Comparison of ENCODE assay signal across 12 cellular contexts in the genomic region with DNA sequence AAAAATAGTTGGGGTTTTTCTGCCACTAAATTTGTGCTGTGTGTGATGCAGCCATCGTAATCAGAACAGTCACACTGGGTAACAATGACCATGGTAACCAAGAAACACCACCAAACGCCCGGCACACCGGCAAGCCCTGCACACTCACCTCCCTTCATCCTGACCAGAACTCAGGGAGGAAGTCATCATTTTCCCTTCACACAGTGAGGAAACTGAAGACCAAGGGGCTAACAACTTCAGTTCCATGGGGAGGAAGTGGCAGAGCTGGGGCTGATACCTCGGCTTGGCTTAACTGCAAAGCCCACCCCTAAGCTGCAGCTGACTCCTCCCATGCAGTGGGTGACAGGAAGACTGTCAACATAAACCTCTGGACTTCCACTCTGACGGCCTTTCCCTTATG.
DNase-seq lines count a peak whose midpoint lies in the region; ATAC-seq and TF ChIP-seq lines count a peak whose summit lies in the region.
"Had no signal": no experiment of that assay in that cellular context is flagged by ENCODE, and none has a peak within 500 bp of the region (broad histone marks: within the 10 kb centered on the region; RNA-seq: fewer than 3 reads in every experiment).

No MANE protein-coding gene starts in this region.

- H3K4me1 ChIP-seq in H9 (ENCODE audit: insufficient read depth, low read length) = no peaks in the 10 kb centered on the region
- H3K4me1 ChIP-seq: Peyer's patch had no signal

- no peak overlapping the region for H3K4ac ChIP-seq in H9 (ENCODE audit: low read depth, low read length)

- H3K9me3 Mint-ChIP-seq in activated CD8-positive, alpha-beta memory T cell treated with anti-CD3 and anti-CD28 coated beads, Interleukin-2, amount 10 ng/mL, durations not matched to agents 7 days and 5 days (ENCODE audit: low read depth) = peaks cover 3% of the 10 kb centered on the region
- peaks cover 9 to 14% of the 10 kb centered on the region in 2 experiments for H3K9me3 Mint-ChIP-seq in H9

- H3K23me2 ChIP-seq in H9 (ENCODE audit: insufficient read length, low read depth, low read length, poor library complexity, severe bottlenecking) = no peaks in the 10 kb centered on the region

- no peak overlapping the region for H3K23ac ChIP-seq in H9 (ENCODE audit: insufficient read length, low read depth, low read length)

- CTCF ChIA-PET in activated CD8-positive, alpha-beta memory T cell treated with anti-CD3 and anti-CD28 coated beads, Interleukin-2, amount 10 ng/mL, durations not matched to agents 7 days and 5 days (lab: Charles Lee) = interaction anchor here (1.4 to 1.6 kb wide), 2 partner anchors 10 to 34 kb away, joined by 4 to 6 read pairs; no protein-coding TSS in a partner anchor

- no peaks in the 10 kb centered on the region for H4K20me1 ChIP-seq in H9 (ENCODE audit: control insufficient read depth, insufficient read depth, insufficient read length)

- H2BK15ac ChIP-seq in H9 (ENCODE audit: low read depth, low read length) = no peak overlapping the region

- no peak overlapping the region for H3K56ac ChIP-seq in H9 (ENCODE audit: insufficient read length, low read depth, low read length)

- H3K36me3 Mint-ChIP-seq in activated CD8-positive, alpha-beta memory T cell treated with anti-CD3 and anti-CD28 coated beads, Interleukin-2, amount 10 ng/mL, durations not matched to agents 7 days and 5 days = peaks cover 8% of the 10 kb centered on the region
- peaks cover 2 to 10% (median 2%) of the 10 kb centered on the region in 3 experiments; a peak in 5 of 7 replicates for H3K36me3 Mint-ChIP-seq in H9 (ENCODE audit: insufficient read depth in 1 of 3, low read depth in 3 of 3)

- no peak overlapping the region for H2BK12ac ChIP-seq in H9 (ENCODE audit: insufficient read length, low read depth, low read length)

- no peak overlapping the region for H3K4me3 Mint-ChIP-seq in activated CD8-positive, alpha-beta memory T cell treated with anti-CD3 and anti-CD28 coated beads, Interleukin-2, amount 10 ng/mL, durations not matched to agents 7 days and 5 days
- no peak overlapping the region for H3K4me3 Mint-ChIP-seq in H9

- H3K27ac ChIP-seq in temporal lobe (ENCODE audit: low read depth, low read length) (peak overlapping the region; percentile 65), H9 (ENCODE audit: insufficient read length, low read depth, low read length) (no peak overlapping the region)

- TF ChIP-seq CTCF in H9 (conservative IDR thresholded peaks at IDR 0.05) = no peak

- peak; percentile 83 for ATAC-seq in activated CD8-positive, alpha-beta memory T cell treated with anti-CD3 and anti-CD28 coated beads, Interleukin-2, amount 10 ng/mL, durations not matched to agents 7 days and 5 days
- ATAC-seq in HG03571 (IDR thresholded peaks at IDR 0.05; ENCODE audit: unreplicated experiment) = peak; percentile 40
- ATAC-seq in GM18519 (IDR thresholded peaks at IDR 0.05; ENCODE audit: low FRiP score, unreplicated experiment) = no peak

- H3K18ac ChIP-seq in H9 (ENCODE audit: insufficient read length, low read depth, low read length) = no peak overlapping the region

- H3K79me1 ChIP-seq in H9 (ENCODE audit: insufficient read depth, low read depth, low read length, poor library complexity, severe bottlenecking) = no peaks in the 10 kb centered on the region

- no peak overlapping the region for H2AFZ ChIP-seq in H9 (ENCODE audit: low read length)

- H4K91ac ChIP-seq in H9 (ENCODE audit: insufficient read length, low read depth, low read length) = no peak overlapping the region

- no peak overlapping the region for H2BK20ac ChIP-seq in H9 (ENCODE audit: low read depth, low read length, poor library complexity, severe bottlenecking)

- H3K27me3 Mint-ChIP-seq in activated CD8-positive, alpha-beta memory T cell treated with anti-CD3 and anti-CD28 coated beads, Interleukin-2, amount 10 ng/mL, durations not matched to agents 7 days and 5 days = peaks cover 12% of the 10 kb centered on the region
- H3K27me3 Mint-ChIP-seq in H9 (ENCODE audit: low read depth) = peaks cover 4% of the 10 kb centered on the region; the same call in 1 of the 2 replicates

- no peak overlapping the region for H2AK5ac ChIP-seq in H9 (ENCODE audit: insufficient read length, low read length)

- WGBS in H9 (ENCODE audit: extremely low coverage, insufficient read length, low lambda C conversion rate) = no CpG with 5 or more reads among the region's 6 CpGs

- no peak overlapping the region for H3K4me2 ChIP-seq in H9 (ENCODE audit: insufficient read depth, insufficient read length, low read length)

- H3K4me1 Mint-ChIP-seq in activated CD8-positive, alpha-beta memory T cell treated with anti-CD3 and anti-CD28 coated beads, Interleukin-2, amount 10 ng/mL, durations not matched to agents 7 days and 5 days = peaks cover 42% of the 10 kb centered on the region
- H3K4me1 Mint-ChIP-seq in H9 = no peaks in the 10 kb centered on the region; a peak in 1 of 4 replicates

- DNase-seq in activated CD8-positive, alpha-beta memory T cell treated with anti-CD3 and anti-CD28 coated beads, Interleukin-2, amount 10 ng/mL, durations not matched to agents 7 days and 5 days = peak; percentile 60
- no peak for DNase-seq in activated CD8-positive, alpha-beta memory T cell treated with anti-CD3 and anti-CD28 coated beads, Interleukin-2, amount 50 U/mL, for 48 hours
- DNase-seq in dermis blood vessel endothelial cell (peak; percentile 67), H9 (no peak), NCI-H2081 treated with DMSO at 0.1 percent for 48 hours (lab: John Stamatoyannopoulos, UW) (no peak)
- DNase-seq: activated effector memory CD4-positive, alpha-beta T cell treated with anti-CD3 and anti-CD28 coated beads, Interleukin-2, amount 50 U/mL, for 16 hours; DMS79 treated with DMSO at 0.1 percent for 48 hours; NCI-H187 had no signal

- H4K5ac ChIP-seq in H9 (ENCODE audit: insufficient read length, low read depth, low read length) = no peak overlapping the region

- no peak overlapping the region for H3K14ac ChIP-seq in H9 (ENCODE audit: insufficient read depth, low read length)

- peak overlapping the region; percentile 25 for H3K27ac Mint-ChIP-seq in activated CD8-positive, alpha-beta memory T cell treated with anti-CD3 and anti-CD28 coated beads, Interleukin-2, amount 10 ng/mL, durations not matched to agents 7 days and 5 days
- no peak overlapping the region for H3K27ac Mint-ChIP-seq in H9

- H2BK120ac ChIP-seq in H9 (ENCODE audit: low read depth, low read length, poor library complexity, severe bottlenecking) = no peak overlapping the region

- no peak overlapping the region for H3K9ac ChIP-seq in H9 (ENCODE audit: extremely low read depth, insufficient read length, low read length)

- no peaks in the 10 kb centered on the region for H3K27me3 ChIP-seq in H9 (ENCODE audit: insufficient read depth, low read length)
- H3K27me3 ChIP-seq: Peyer's patch had no signal

- no peak overlapping the region for H2BK5ac ChIP-seq in H9 (ENCODE audit: insufficient read length, low read length)

- no peaks in the 10 kb centered on the region for H3K79me2 ChIP-seq in H9 (ENCODE audit: insufficient read depth, low read length)

- H3T11ph ChIP-seq in H9 (ENCODE audit: low read length) = no peak overlapping the region

- no peak overlapping the region for H4K8ac ChIP-seq in H9 (replicated peaks; ENCODE audit: insufficient read length, low read depth, low read length)

- no peaks in the 10 kb centered on the region for H3K9me3 ChIP-seq in H9 (ENCODE audit: control insufficient read depth, low read depth, low read length)
- H3K9me3 ChIP-seq: Peyer's patch had no signal

Comparison
In these comparisons a context has a peak if more than half of its experiments do, and no peak if none do; other contexts are left out.
1. DNase-seq: peak in activated CD8-positive, alpha-beta memory T cell treated with anti-CD3 and anti-CD28 coated beads, Interleukin-2, amount 10 ng/mL, durations not matched to agents 7 days and 5 days (single experiment) and dermis blood vessel endothelial cell (single experiment); none in activated CD8-positive, alpha-beta memory T cell treated with anti-CD3 and anti-CD28 coated beads, Interleukin-2, amount 50 U/mL, for 48 hours (single experiment), H9 (single experiment) and NCI-H2081 treated with DMSO at 0.1 percent for 48 hours (single experiment).